9 cellular contexts compared by ENCODE assay signal in genomic region chr14:54686219-54686870, GRCh38.
DNase-seq lines count a peak whose midpoint lies in the region; ATAC-seq lines count a peak whose summit lies in the region.
"Had no signal": no experiment of that assay in that cellular context is flagged by ENCODE, and none has a peak within 500 bp of the region (broad histone marks: within the 10 kb centered on the region; RNA-seq: fewer than 3 reads in every experiment).

No MANE protein-coding gene starts in this region.

- no peak for ATAC-seq in HG02759 (IDR thresholded peaks at IDR 0.05; ENCODE audit: unreplicated experiment)
- ATAC-seq in HG03520 (IDR thresholded peaks at IDR 0.05; ENCODE audit: unreplicated experiment), result no peak

- DNase-seq in AG20443 (ENCODE audit: low spot score) (peak; percentile 70), amniotic stem cell (lab: John Stamatoyannopoulos, UW) (peak; percentile 78), glomerular visceral epithelial cell (ENCODE audit: extremely low spot score) (peak; percentile 55), renal cortical epithelial cell (ENCODE audit: low read depth) (peak; percentile 89), NCI-H2196 treated with DMSO at 0.1 percent for 48 hours (lab: John Stamatoyannopoulos, UW; ENCODE audit: unreplicated experiment) (no peak), SHP77 (lab: John Stamatoyannopoulos, UW) (no peak)
- DNase-seq: DMS 273 treated with DMSO at 0.1 percent for 48 hours had no signal

Comparison
In these comparisons a context has a peak if more than half of its experiments do, and no peak if none do; other contexts are left out.
1. DNase-seq: peak in AG20443 (single experiment), amniotic stem cell (single experiment), glomerular visceral epithelial cell (single experiment) and renal cortical epithelial cell (single experiment); none in NCI-H2196 treated with DMSO at 0.1 percent for 48 hours (single experiment) and SHP77 (0 of 2).